ENCODE assay signal across 1 cellular context in genomic region chr10:88835095-88835909, GRCh38.
TF ChIP-seq lines count a peak whose summit lies in the region.

No MANE protein-coding gene starts in this region.

TF ChIP-seq in IMR-90, 13 proteins besides CTCF, POLR2A, EP300 and RAD21 (continued from another document):
- TF ChIP-seq, protein P1, sequence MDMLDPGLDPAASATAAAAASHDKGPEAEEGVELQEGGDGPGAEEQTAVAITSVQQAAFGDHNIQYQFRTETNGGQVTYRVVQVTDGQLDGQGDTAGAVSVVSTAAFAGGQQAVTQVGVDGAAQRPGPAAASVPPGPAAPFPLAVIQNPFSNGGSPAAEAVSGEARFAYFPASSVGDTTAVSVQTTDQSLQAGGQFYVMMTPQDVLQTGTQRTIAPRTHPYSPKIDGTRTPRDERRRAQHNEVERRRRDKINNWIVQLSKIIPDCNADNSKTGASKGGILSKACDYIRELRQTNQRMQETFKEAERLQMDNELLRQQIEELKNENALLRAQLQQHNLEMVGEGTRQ (IDR thresholded peaks at IDR 0.05; ENCODE audit: low read depth, low read length), result peak; percentile 37; the same call in 1 of the 2 replicates
- no peak for TF ChIP-seq MXI1 (IDR thresholded peaks at IDR 0.05; ENCODE audit: borderline replicate concordance, low read depth, low read length)
